ENCODE assay signal across 1 cellular context in genomic region chrX:129716507-129716906, GRCh38.
TF ChIP-seq lines count a peak whose summit lies in the region.

No MANE protein-coding gene starts in this region.

TF ChIP-seq in HepG2, 621 proteins besides CTCF, POLR2A, EP300 and RAD21 (continued from another document):
- TF ChIP-seq HMGXB3 (CRISPR knock-in tag; IDR thresholded peaks at IDR 0.05; ENCODE audit: borderline replicate concordance) (peak; percentile 66; the same call in 1 of the 2 replicates), HNF4A (CRISPR knock-in tag; IDR thresholded peaks at IDR 0.05) (0 out of 2 replicates have a peak, but pooled peaks have one; percentile 14), DRAP1 (CRISPR knock-in tag; IDR thresholded peaks at IDR 0.05) (0 out of 2 replicates have a peak, but pooled peaks have one; percentile 11)
TF ChIP-seq in HepG2: peak in this region for 9.
